1 cellular context compared by ENCODE assay signal in the genomic region with DNA sequence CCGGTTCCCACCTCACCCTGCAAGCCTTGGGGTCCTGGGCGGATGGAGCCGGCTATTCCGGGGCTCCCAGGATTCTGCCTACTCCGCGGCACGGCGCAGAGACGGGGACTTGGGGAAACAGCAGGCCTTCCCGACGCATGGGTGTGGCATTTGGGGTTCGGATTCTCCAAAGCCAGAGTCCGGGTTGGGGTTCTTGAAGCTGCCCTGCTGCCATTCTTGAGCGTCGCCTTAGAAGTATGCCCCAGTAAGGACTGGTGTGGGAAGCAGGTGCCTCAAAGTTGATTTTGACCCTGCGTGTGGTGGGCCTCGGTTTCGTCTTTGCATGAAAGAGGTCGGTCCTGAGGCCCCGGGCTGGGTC.
A peak's percentile ranks its signal among the peaks of the same experiment; 100 is the strongest.
TF ChIP-seq lines count a peak whose summit lies in the region.

No MANE protein-coding gene starts in this region.

TF ChIP-seq in HepG2, 621 proteins besides CTCF, POLR2A, EP300 and RAD21:
- TF ChIP-seq ZNF296 (CRISPR knock-in tag; conservative IDR thresholded peaks at IDR 0.05) (0 out of 2 replicates have a peak, but pooled peaks have one; percentile 14), ZNF33A (CRISPR knock-in tag; IDR thresholded peaks at IDR 0.05; ENCODE audit: borderline replicate concordance) (peak; percentile 48; the same call in 1 of the 2 replicates), AGO2 (optimal IDR thresholded peaks at IDR 0.05; ENCODE audit: low read depth, low read length) (peak; percentile 8), NFE2 (CRISPR knock-in tag; IDR thresholded peaks at IDR 0.05) (no peak)
